8 cellular contexts compared by ENCODE assay signal in genomic region chr16:21158208-21159110, GRCh38. TPM values are rescaled to one million over a fixed set of nuclear protein-coding genes. Genes with fewer than 3 reads are reported as not detected.
DNase-seq lines count a peak whose midpoint lies in the region; ATAC-seq and TF ChIP-seq lines count a peak whose summit lies in the region.

Gene LDAF1, plus strand, starts transcription at chr16:21158674. Its CDS starts 2,509 bp downstream, at chr16:21161183.

- CTCF ChIA-PET in AG04450 (lab: Charles Lee): interaction anchor here (0.6 to 6.3 kb wide), 8 partner anchors 9 to 308 kb away, joined by 3 to 88 read pairs (median 10); no protein-coding TSS in a partner anchor
- CTCF ChIA-PET in activated CD4-positive, alpha-beta memory T cell treated with anti-CD3 and anti-CD28 coated beads for 36 hours (lab: Charles Lee): interaction anchor here (0.7 to 4.2 kb wide), 4 partner anchors 10 to 220 kb away, joined by 3 to 28 read pairs (median 6); no protein-coding TSS in a partner anchor

- H3K4me1 Mint-ChIP-seq in activated CD4-positive, alpha-beta memory T cell treated with anti-CD3 and anti-CD28 coated beads for 36 hours (ENCODE audit: low read depth): peaks cover 24% of the 10 kb centered on the region

- H3K27me3 ChIP-seq in AG04450 (ENCODE audit: control insufficient read depth, insufficient read depth, low read length) (no peaks in the 10 kb centered on the region), lung (ENCODE audit: control insufficient read depth, insufficient read depth) (no peaks in the 10 kb centered on the region)

- no peaks in the 10 kb centered on the region for H3K9me3 Mint-ChIP-seq in activated CD4-positive, alpha-beta memory T cell treated with anti-CD3 and anti-CD28 coated beads for 36 hours

- H3K4me3 ChIP-seq in AG04450 (ENCODE audit: low read depth, low read length) (peak within 1 kb of the TSS; percentile 77), lung (peak within 1 kb of the TSS; percentile 66)

- H3K36me3 Mint-ChIP-seq in activated CD4-positive, alpha-beta memory T cell treated with anti-CD3 and anti-CD28 coated beads for 36 hours: peaks cover 8% of the 10 kb centered on the region

- TF ChIP-seq CTCF in AG04450 (IDR thresholded peaks at IDR 0.05; ENCODE audit: low read depth, low read length) (no peak), lung (IDR thresholded peaks at IDR 0.05; ENCODE audit: control extremely low read depth, extremely low read depth) (no peak)

- 1% methylated on average over 54 to 59 of the region's 59 CpGs for WGBS in lung, 2 donors

- peak within 1 kb of the TSS; percentile 77 for H3K4me3 Mint-ChIP-seq in activated CD4-positive, alpha-beta memory T cell treated with anti-CD3 and anti-CD28 coated beads for 36 hours

- ATAC-seq in GM18907 (IDR thresholded peaks at IDR 0.05; ENCODE audit: unreplicated experiment) (peak; percentile 84), HG03135 (IDR thresholded peaks at IDR 0.05; ENCODE audit: unreplicated experiment) (peak; percentile 78), lung (ENCODE audit: insufficient read depth, low FRiP score) (peak; percentile 94)

- peak within 1 kb of the TSS; percentile 78 for H3K27ac ChIP-seq in AG04450 (ENCODE audit: low read depth, low read length)
- H3K27ac ChIP-seq in lung (ENCODE audit: low read depth in 1 of 2, low read length in 1 of 2): peak within 1 kb of the TSS; percentile 74 to 77

- no peaks in the 10 kb centered on the region for H3K27me3 Mint-ChIP-seq in activated CD4-positive, alpha-beta memory T cell treated with anti-CD3 and anti-CD28 coated beads for 36 hours

- no peaks in the 10 kb centered on the region for H3K36me3 ChIP-seq in lung (ENCODE audit: control insufficient read depth in 2 of 2, insufficient read depth in 2 of 2, low read length in 2 of 2)

- no peaks in the 10 kb centered on the region; the same call in 1 of the 2 replicates for H3K9me3 ChIP-seq in AG04450 (ENCODE audit: control insufficient read depth, insufficient read depth, low read length)
- no peaks in the 10 kb centered on the region for H3K9me3 ChIP-seq in lung (ENCODE audit: control insufficient read depth in 2 of 2, insufficient read depth in 1 of 2, low read length in 1 of 2)

- DNase-seq in AG04450 (ENCODE audit: low read depth, low spot score) (no peak), NCI-H748 (lab: John Stamatoyannopoulos, UW; ENCODE audit: unreplicated experiment) (peak; percentile 61), lung (ENCODE audit: low spot score) (peak; percentile 82)
- peak; percentile 86 for DNase-seq in activated CD4-positive, alpha-beta memory T cell treated with anti-CD3 and anti-CD28 coated beads for 36 hours
- peak; percentile 72 for DNase-seq in effector CD4-positive, alpha-beta T cell
- DNase-seq in stimulated activated CD4-positive, alpha-beta T cell treated with anti-CD3 and anti-CD28 coated beads, TNF-alpha, amount 100 ng/mL, for 24 hours (ENCODE audit: low read depth in 3 of 3): peak; percentile 45 to 82 (median 64)

- intact Hi-C loops in activated CD4-positive, alpha-beta memory T cell treated with anti-CD3 and anti-CD28 coated beads for 36 hours (cut with micrococcal nuclease): loop anchor here (1.0 to 10.0 kb wide), 2 partner anchors 142 to 1166 kb away; no protein-coding TSS in a partner anchor

- H3K4me1 ChIP-seq in lung (ENCODE audit: control insufficient read depth in 2 of 2, insufficient read depth in 2 of 2, low read length in 2 of 2): peaks cover 4 to 8% of the 10 kb centered on the region in 2 donors

- POLR2A ChIA-PET in AG04450 (lab: Yijun Ruan, JAX): interaction anchor here (2.0 to 3.9 kb wide), 2 partner anchors 9 to 143 kb away, joined by 6 to 23 read pairs; no protein-coding TSS in a partner anchor
- POLR2A ChIA-PET in activated CD4-positive, alpha-beta memory T cell treated with anti-CD3 and anti-CD28 coated beads for 36 hours (lab: Charles Lee): interaction anchor here (0.6 to 0.8 kb wide), 2 partner anchors 9 to 28 kb away, joined by 3 to 5 read pairs; no protein-coding TSS in a partner anchor

- peak within 1 kb of the TSS; percentile 5 for H3K27ac Mint-ChIP-seq in activated CD4-positive, alpha-beta memory T cell treated with anti-CD3 and anti-CD28 coated beads for 36 hours

RNA-seq across cellular contexts. Expression of gene LDAF1, which starts in this region (rescaled TPM):
- polyA plus RNA-seq in AG04450 (2011; rRNA removed) (42.5 and 50.3 TPM in 2 replicates), lung (10 to 100 TPM; 10.4 to 15.6 TPM)
- polyA minus RNA-seq in AG04450 (2011; rRNA and poly(A)+ RNA removed): 75.6 and 84.4 TPM in 2 replicates
- 10 to 100 TPM; 13.9 to 15.1 TPM for total RNA-seq in activated CD4-positive, alpha-beta memory T cell treated with anti-CD3 and anti-CD28 coated beads for 36 hours
- 10 to 100 TPM; 25.1 to 45.6 TPM for total RNA-seq in lung
